ENCODE assay signal across 19 cellular contexts in the genomic region with DNA sequence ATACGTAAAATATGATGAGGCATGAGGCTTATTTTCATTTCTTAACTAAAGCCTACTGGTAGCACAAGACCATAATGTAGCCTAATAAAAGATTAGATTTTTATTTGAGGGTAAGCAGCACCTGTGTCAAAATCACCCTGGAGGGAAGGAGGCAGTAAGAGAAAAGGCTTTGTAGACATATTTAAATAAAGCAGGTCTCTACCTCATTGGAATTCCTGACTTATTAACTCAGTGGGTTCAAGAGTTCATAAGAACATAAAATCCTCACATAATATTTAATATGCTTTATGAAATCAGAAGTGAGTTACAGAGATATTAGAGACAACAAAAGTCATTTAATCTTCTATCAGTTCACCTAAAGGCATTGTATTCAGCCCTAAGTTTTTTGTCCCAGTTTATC.
DNase-seq lines count a peak whose midpoint lies in the region; ATAC-seq and TF ChIP-seq lines count a peak whose summit lies in the region.
"Had no signal": no experiment of that assay in that cellular context is flagged by ENCODE, and none has a peak within 500 bp of the region (broad histone marks: within the 10 kb centered on the region; RNA-seq: fewer than 3 reads in every experiment).

No MANE protein-coding gene starts in this region.

- H3K9me3 ChIP-seq in RWPE2 (ENCODE audit: severe bottlenecking): no peaks in the 10 kb centered on the region
- H3K9me3 ChIP-seq: A549, Caco-2 had no signal

- H3K27ac ChIP-seq in RWPE2 (ENCODE audit: poor library complexity, severe bottlenecking): no peak overlapping the region
- H3K27ac ChIP-seq: A549, SJSA1 had no signal

- no peaks in the 10 kb centered on the region for H3K27me3 ChIP-seq in RWPE2 (ENCODE audit: insufficient read depth, poor library complexity, severe bottlenecking)
- H3K27me3 ChIP-seq: SJSA1 had no signal

- ATAC-seq in RWPE2 (ENCODE audit: low read depth): peak; percentile 55; the same call in 1 of the 3 replicates
- ATAC-seq: A549, GM12878 had no signal

- DNase-seq in HT-29 (ENCODE audit: low spot score) (peak; percentile 35), RWPE2 (ENCODE audit: low spot score) (no peak), epithelial cell of esophagus (ENCODE audit: low read depth) (peak; percentile 21), non-pigmented ciliary epithelial cell (ENCODE audit: low read depth) (peak; percentile 14), cerebellar nuclear complex (lab: John Stamatoyannopoulos, UW) (no peak), UCSD-AML1 (lab: John Stamatoyannopoulos, UW; ENCODE audit: unreplicated experiment) (no peak), NCI-H748 (lab: John Stamatoyannopoulos, UW; ENCODE audit: unreplicated experiment) (no peak)
- DNase-seq: Caco-2; CD4-positive, alpha-beta T cell; DMS153; GF-D8; HCEC 1CT; NCI-H1105; NCI-H1694; NCI-H2081 treated with DMSO at 0.1 percent for 48 hours; NCI-H774 had no signal

- H3K4me1 ChIP-seq in RWPE2 (ENCODE audit: insufficient read depth, poor library complexity, severe bottlenecking): peaks cover 11% of the 10 kb centered on the region
- H3K4me1 ChIP-seq: A549, Caco-2 had no signal

- H3K4me3 ChIP-seq in RWPE2 (ENCODE audit: severe bottlenecking): no peak overlapping the region
- H3K4me3 ChIP-seq in epithelial cell of esophagus (ENCODE audit: low read length): no peak overlapping the region
- H3K4me3 ChIP-seq: A549, GM12878, SJSA1 had no signal

- no peak for TF ChIP-seq CTCF in RWPE2 (IDR thresholded peaks at IDR 0.05; ENCODE audit: poor library complexity, severe bottlenecking)
- no peak for TF ChIP-seq CTCF in epithelial cell of esophagus (IDR thresholded peaks at IDR 0.05; ENCODE audit: insufficient read depth, low read depth, low read length, missing control alignments)

- H3K36me3 ChIP-seq in RWPE2 (ENCODE audit: low read depth): no peaks in the 10 kb centered on the region
- H3K36me3 ChIP-seq: SJSA1 had no signal

Comparison
In these comparisons a context has a peak if more than half of its experiments do, and no peak if none do; other contexts are left out.
1. DNase-seq: peak in HT-29 (single experiment), epithelial cell of esophagus (single experiment) and non-pigmented ciliary epithelial cell (single experiment); none in RWPE2 (single experiment), cerebellar nuclear complex (0 of 2), UCSD-AML1 (single experiment) and NCI-H748 (single experiment).